1 cellular context compared by ENCODE assay signal in the genomic region with DNA sequence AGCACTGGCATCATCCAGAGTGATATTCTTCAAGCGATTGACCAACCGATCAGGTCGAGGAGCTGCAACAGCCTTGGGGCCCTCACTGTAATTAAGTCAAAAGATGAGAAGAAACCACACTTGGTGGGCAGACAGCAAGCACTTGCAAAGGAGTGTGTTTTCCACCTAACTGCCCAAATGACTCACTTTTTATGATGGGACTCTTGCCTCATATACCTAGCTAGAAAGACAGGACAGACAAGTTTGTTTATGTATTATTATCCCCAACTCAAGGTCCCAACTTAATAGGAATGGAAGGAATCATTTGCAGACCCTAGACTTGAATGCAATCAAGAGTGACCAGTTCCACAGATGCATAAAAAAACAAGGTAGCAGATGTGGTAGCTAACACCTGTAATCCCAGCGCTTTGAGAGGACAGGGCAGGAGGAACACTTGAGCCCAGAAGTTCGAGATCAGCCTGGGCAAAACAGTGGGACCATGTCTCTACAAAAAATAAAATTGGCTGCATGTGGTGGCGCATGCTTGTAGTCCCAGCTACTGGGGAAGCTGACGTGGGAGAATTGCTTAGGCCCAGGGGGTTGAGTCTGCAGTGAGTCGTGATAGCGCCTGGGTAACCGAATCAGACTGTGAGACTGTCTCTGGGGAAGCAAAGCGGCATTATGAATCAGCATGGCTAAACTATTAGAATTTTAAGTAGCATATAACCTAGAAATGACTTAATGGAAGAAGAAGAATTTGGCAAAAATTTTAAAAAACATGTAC.
TF ChIP-seq lines count a peak whose summit lies in the region.

No MANE protein-coding gene starts in this region.

TF ChIP-seq in SK-N-SH, 30 proteins besides CTCF, POLR2A, EP300 and RAD21:
- TF ChIP-seq, protein P1, sequence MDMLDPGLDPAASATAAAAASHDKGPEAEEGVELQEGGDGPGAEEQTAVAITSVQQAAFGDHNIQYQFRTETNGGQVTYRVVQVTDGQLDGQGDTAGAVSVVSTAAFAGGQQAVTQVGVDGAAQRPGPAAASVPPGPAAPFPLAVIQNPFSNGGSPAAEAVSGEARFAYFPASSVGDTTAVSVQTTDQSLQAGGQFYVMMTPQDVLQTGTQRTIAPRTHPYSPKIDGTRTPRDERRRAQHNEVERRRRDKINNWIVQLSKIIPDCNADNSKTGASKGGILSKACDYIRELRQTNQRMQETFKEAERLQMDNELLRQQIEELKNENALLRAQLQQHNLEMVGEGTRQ (IDR thresholded peaks at IDR 0.05; ENCODE audit: borderline replicate concordance, low read depth, low read length) = no peak
- TF ChIP-seq FOXM1 (IDR thresholded peaks at IDR 0.05; ENCODE audit: low read depth) (no peak), TAF1 (IDR thresholded peaks at IDR 0.05; ENCODE audit: borderline replicate concordance, low read depth, low read length) (no peak), YY1 (IDR thresholded peaks at IDR 0.05; ENCODE audit: low read depth) (no peak), EZH2phosphoT487 (IDR thresholded peaks at IDR 0.05; ENCODE audit: borderline replicate concordance, low read depth) (no peak), TEAD4 (IDR thresholded peaks at IDR 0.05; ENCODE audit: borderline replicate concordance, insufficient read depth) (no peak), JUND (IDR thresholded peaks at IDR 0.05) (no peak), NRF1 (IDR thresholded peaks at IDR 0.05; ENCODE audit: low read depth, low read length) (no peak), TCF12 (IDR thresholded peaks at IDR 0.05) (no peak), SMC3 (IDR thresholded peaks at IDR 0.05; ENCODE audit: low read depth, low read length) (no peak), GATA2 (CRISPR knock-in tag; IDR thresholded peaks at IDR 0.05) (no peak), ELF1 (IDR thresholded peaks at IDR 0.05) (no peak)
- TF ChIP-seq, protein P2, sequence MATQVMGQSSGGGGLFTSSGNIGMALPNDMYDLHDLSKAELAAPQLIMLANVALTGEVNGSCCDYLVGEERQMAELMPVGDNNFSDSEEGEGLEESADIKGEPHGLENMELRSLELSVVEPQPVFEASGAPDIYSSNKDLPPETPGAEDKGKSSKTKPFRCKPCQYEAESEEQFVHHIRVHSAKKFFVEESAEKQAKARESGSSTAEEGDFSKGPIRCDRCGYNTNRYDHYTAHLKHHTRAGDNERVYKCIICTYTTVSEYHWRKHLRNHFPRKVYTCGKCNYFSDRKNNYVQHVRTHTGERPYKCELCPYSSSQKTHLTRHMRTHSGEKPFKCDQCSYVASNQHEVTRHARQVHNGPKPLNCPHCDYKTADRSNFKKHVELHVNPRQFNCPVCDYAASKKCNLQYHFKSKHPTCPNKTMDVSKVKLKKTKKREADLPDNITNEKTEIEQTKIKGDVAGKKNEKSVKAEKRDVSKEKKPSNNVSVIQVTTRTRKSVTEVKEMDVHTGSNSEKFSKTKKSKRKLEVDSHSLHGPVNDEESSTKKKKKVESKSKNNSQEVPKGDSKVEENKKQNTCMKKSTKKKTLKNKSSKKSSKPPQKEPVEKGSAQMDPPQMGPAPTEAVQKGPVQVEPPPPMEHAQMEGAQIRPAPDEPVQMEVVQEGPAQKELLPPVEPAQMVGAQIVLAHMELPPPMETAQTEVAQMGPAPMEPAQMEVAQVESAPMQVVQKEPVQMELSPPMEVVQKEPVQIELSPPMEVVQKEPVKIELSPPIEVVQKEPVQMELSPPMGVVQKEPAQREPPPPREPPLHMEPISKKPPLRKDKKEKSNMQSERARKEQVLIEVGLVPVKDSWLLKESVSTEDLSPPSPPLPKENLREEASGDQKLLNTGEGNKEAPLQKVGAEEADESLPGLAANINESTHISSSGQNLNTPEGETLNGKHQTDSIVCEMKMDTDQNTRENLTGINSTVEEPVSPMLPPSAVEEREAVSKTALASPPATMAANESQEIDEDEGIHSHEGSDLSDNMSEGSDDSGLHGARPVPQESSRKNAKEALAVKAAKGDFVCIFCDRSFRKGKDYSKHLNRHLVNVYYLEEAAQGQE (IDR thresholded peaks at IDR 0.05; ENCODE audit: low read depth, low read length) = no peak
- TF ChIP-seq, protein P3, sequence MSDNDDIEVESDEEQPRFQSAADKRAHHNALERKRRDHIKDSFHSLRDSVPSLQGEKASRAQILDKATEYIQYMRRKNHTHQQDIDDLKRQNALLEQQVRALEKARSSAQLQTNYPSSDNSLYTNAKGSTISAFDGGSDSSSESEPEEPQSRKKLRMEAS (IDR thresholded peaks at IDR 0.05; ENCODE audit: low read depth) = no peak
TF ChIP-seq in SK-N-SH: peak in this region for 0.
